Comparison of ENCODE assay signal across 13 cellular contexts in genomic region chr22:44537016-44537936, GRCh38.
"Had no signal": no experiment of that assay in that cellular context is flagged by ENCODE, and none has a peak within 500 bp of the region (broad histone marks: within the 10 kb centered on the region; RNA-seq: fewer than 3 reads in every experiment).

No MANE protein-coding gene starts in this region.

- H3K9me3 ChIP-seq: adrenal gland, lower lobe of right lung, tibial artery, vagina had no signal

- H3K4me1 ChIP-seq: lower lobe of right lung, tibial artery had no signal

- H3K27ac ChIP-seq: epithelial cell of prostate, lower lobe of right lung, tibial artery, vagina had no signal

- DNase-seq: activated B cell treated with CpG ODN at 0.5 μM for 24 hours; activated CD4-positive, alpha-beta T cell treated with anti-CD3 and anti-CD28 coated beads, Interleukin-2, amount 10 ng/mL, durations not matched to agents 24 days and 14 days; activated naive CD4-positive, alpha-beta T cell treated with anti-CD3 and anti-CD28 coated beads, Interleukin-2, amount 10 ng/mL, durations not matched to agents 7 days and 5 days; effector memory CD4-positive, alpha-beta T cell; immature natural killer cell; lower lobe of right lung; naive thymus-derived CD8-positive, alpha-beta T cell; right cardiac atrium; tibial artery had no signal

- H3K27me3 ChIP-seq: adrenal gland, vagina had no signal

- H3K36me3 ChIP-seq: adrenal gland, lower lobe of right lung, tibial artery, vagina had no signal

- ATAC-seq: lower lobe of right lung; naive thymus-derived CD8-positive, alpha-beta T cell; right cardiac atrium; stimulated activated memory B cell treated with anti-CD40 and anti-IgM and Interleukin-4, amounts not matched to agents 10 μg/mL and 1 μg/mL and 100 μg/mL, for 72 hours had no signal

- H3K4me3 ChIP-seq: adrenal gland, lower lobe of right lung, tibial artery, vagina had no signal
